14 cellular contexts compared by ENCODE assay signal in genomic region chr10:48611133-48611532, GRCh38.
"Had no signal": no experiment of that assay in that cellular context is flagged by ENCODE, and none has a peak within 500 bp of the region (broad histone marks: within the 10 kb centered on the region; RNA-seq: fewer than 3 reads in every experiment).

No MANE protein-coding gene starts in this region.

- H3K4me1 ChIP-seq: gastrocnemius medialis had no signal

- H3K4me2 ChIP-seq: smooth muscle cell had no signal

- H3K4me3 Mint-ChIP-seq: mesothelial cell of epicardium, naive B cell, nephron had no signal

- ATAC-seq: esophagus mucosa, gastrocnemius medialis, left lobe of liver had no signal

- H3K36me3 Mint-ChIP-seq: mesothelial cell of epicardium had no signal

- H3K9me3 ChIP-seq: gastrocnemius medialis had no signal

- H3K4me1 Mint-ChIP-seq: mesothelial cell of epicardium, nephron had no signal

- H3K4me3 ChIP-seq: gastrocnemius medialis, right atrium auricular region, sigmoid colon, smooth muscle cell had no signal

- H3K27me3 ChIP-seq: right atrium auricular region, sigmoid colon had no signal

- H3K36me3 ChIP-seq: gastrocnemius medialis, right atrium auricular region, sigmoid colon had no signal

- H3K27ac ChIP-seq: gastrocnemius medialis, right atrium auricular region, sigmoid colon had no signal

- DNase-seq: cerebellar nuclear complex; effector CD8-positive, alpha-beta T cell; gastrocnemius medialis; naive B cell; stimulated activated CD4-positive, alpha-beta T cell treated with anti-CD3 and anti-CD28 coated beads, Interleukin-2, amount 100 ng/mL, for 48 hours; stimulated activated naive CD4-positive, alpha-beta T cell treated with Interleukin-2 at 50 U/mL for 16 hours; trophoblast cell had no signal

- H3K27ac Mint-ChIP-seq: mesothelial cell of epicardium, nephron had no signal
